Comparison of ENCODE assay signal across 19 cellular contexts in the genomic region with DNA sequence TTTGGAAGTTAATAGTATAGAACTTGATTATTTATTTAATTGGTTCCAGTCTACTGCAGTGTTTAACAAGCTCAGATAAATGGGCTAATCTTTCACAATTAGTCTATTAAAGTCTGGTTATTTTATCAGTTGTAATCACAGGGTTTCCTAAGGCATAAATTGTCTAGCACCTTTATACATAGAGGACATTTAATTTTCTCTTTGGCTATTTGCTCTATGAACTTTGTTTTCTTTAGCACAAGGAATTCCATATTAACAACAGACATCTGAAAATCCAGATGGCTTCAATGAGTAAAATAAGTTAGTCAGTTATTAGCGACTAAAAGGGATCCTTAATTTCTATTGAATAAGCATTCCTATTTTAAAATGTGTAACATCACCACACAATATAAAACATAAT.
"Had no signal": no experiment of that assay in that cellular context is flagged by ENCODE, and none has a peak within 500 bp of the region (broad histone marks: within the 10 kb centered on the region; RNA-seq: fewer than 3 reads in every experiment).

No MANE protein-coding gene starts in this region.

- ATAC-seq: foreskin keratinocyte; heart right ventricle; left cardiac atrium; left lung; left ventricle myocardium superior; lower lobe of right lung; naive thymus-derived CD8-positive, alpha-beta T cell had no signal

- H3K27me3 ChIP-seq: dorsolateral prefrontal cortex, esophagus muscularis mucosa, foreskin keratinocyte, heart right ventricle, left lung had no signal

- H3K9me3 ChIP-seq: esophagus muscularis mucosa, heart right ventricle, left lung, lower lobe of right lung had no signal

- H3K27ac Mint-ChIP-seq: naive B cell; naive thymus-derived CD8-positive, alpha-beta T cell had no signal

- H3K4me1 ChIP-seq: esophagus muscularis mucosa, foreskin keratinocyte, left lung, lower lobe of right lung had no signal

- H3K4me3 ChIP-seq: coronary artery, dorsolateral prefrontal cortex, esophagus muscularis mucosa, heart right ventricle, left lung, lower lobe of right lung had no signal

- H3K36me3 ChIP-seq: esophagus muscularis mucosa, heart right ventricle, left lung, lower lobe of right lung had no signal

- DNase-seq: dermis blood vessel endothelial cell; dorsolateral prefrontal cortex; effector CD4-positive, alpha-beta T cell; effector memory CD4-positive, alpha-beta T cell; foreskin keratinocyte; glutamatergic neuron; head of caudate nucleus; heart right ventricle; hippocampal formation; left cardiac atrium; left lung; left ventricle myocardium superior; lower lobe of right lung; mesenchymal stem cell; midbrain; naive B cell; naive thymus-derived CD8-positive, alpha-beta T cell had no signal

- H3K4me1 Mint-ChIP-seq: naive B cell; naive thymus-derived CD8-positive, alpha-beta T cell had no signal

- H3K27ac ChIP-seq: coronary artery, dorsolateral prefrontal cortex, esophagus muscularis mucosa, foreskin keratinocyte, heart right ventricle, left lung, lower lobe of right lung had no signal

- H3K27me3 Mint-ChIP-seq: naive B cell had no signal

- H3K36me3 Mint-ChIP-seq: naive B cell; naive thymus-derived CD8-positive, alpha-beta T cell had no signal

- H3K4me3 Mint-ChIP-seq: naive B cell; naive thymus-derived CD8-positive, alpha-beta T cell had no signal

- H3K9me3 Mint-ChIP-seq: naive thymus-derived CD8-positive, alpha-beta T cell had no signal
